In genomic region chr10:99733366-99733765, GRCh38 we compare ENCODE assay signal across 8 cellular contexts. TPM values are rescaled to one million over a fixed set of nuclear protein-coding genes. Genes with fewer than 3 reads are reported as not detected.
DNase-seq lines count a peak whose midpoint lies in the region; ATAC-seq and TF ChIP-seq lines count a peak whose summit lies in the region.

No MANE protein-coding gene starts in this region.

- DNase-seq in SK-N-SH = no peak
- peak; percentile 30 for DNase-seq in NCI-H2227 treated with DMSO at 0.1 percent for 48 hours (lab: John Stamatoyannopoulos, UW)
- DNase-seq in endodermal cell = no peak
- DNase-seq in NCI-H1048 (lab: John Stamatoyannopoulos, UW) = no peak
- DNase-seq in SK-N-DZ (ENCODE audit: low spot score) = no peak

- H2AFZ ChIP-seq in SK-N-SH (ENCODE audit: low read depth) = no peak overlapping the region

- H3K4me1 ChIP-seq in SK-N-SH (ENCODE audit: control insufficient read depth in 1 of 2, insufficient read depth in 2 of 2, low read depth in 1 of 2, low read length in 1 of 2) = peaks cover 0 to 9% of the 10 kb centered on the region in 2 experiments; a peak in 3 of 4 replicates
- H3K4me1 ChIP-seq in endodermal cell (ENCODE audit: control insufficient read depth, insufficient read depth, low read length) = no peaks in the 10 kb centered on the region
- H3K4me1 ChIP-seq in skeletal muscle satellite cell (ENCODE audit: control insufficient read depth, insufficient read depth, low read length) = peaks cover 6% of the 10 kb centered on the region

- no peak overlapping the region for H3K27ac Mint-ChIP-seq in endodermal cell

- H3K9ac ChIP-seq in SK-N-SH = no peak overlapping the region
- no peak overlapping the region for H3K9ac ChIP-seq in endodermal cell (ENCODE audit: extremely low read depth, low read length, poor library complexity, severe bottlenecking)
- no peak overlapping the region for H3K9ac ChIP-seq in skeletal muscle satellite cell (ENCODE audit: low read depth, low read length)

- H4K20me1 ChIP-seq in SK-N-SH (ENCODE audit: insufficient read depth) = no peaks in the 10 kb centered on the region

- TF ChIP-seq EP300 in SK-N-SH (IDR thresholded peaks at IDR 0.05; ENCODE audit: borderline replicate concordance in 1 of 2, low read depth in 1 of 2, low read length in 1 of 2) = no peak

- H3K27me3 ChIP-seq in SK-N-SH (ENCODE audit: insufficient read depth) (no peaks in the 10 kb centered on the region), endodermal cell (ENCODE audit: control insufficient read depth, insufficient read depth, low read length, poor library complexity, severe bottlenecking) (no peaks in the 10 kb centered on the region), skeletal muscle satellite cell (ENCODE audit: control insufficient read depth, insufficient read depth, low read length) (no peaks in the 10 kb centered on the region)

- H3K79me2 ChIP-seq in SK-N-SH (ENCODE audit: insufficient read depth) = peaks cover 46% of the 10 kb centered on the region

- no peaks in the 10 kb centered on the region for H3K9me3 Mint-ChIP-seq in endodermal cell

- H3K27ac ChIP-seq in SK-N-SH (ENCODE audit: low read depth in 2 of 2, low read length in 1 of 2) (no peak overlapping the region), endodermal cell (ENCODE audit: low read depth, low read length) (no peak overlapping the region)

- TF ChIP-seq CTCF in SK-N-SH (IDR thresholded peaks at IDR 0.05) = no peak
- TF ChIP-seq CTCF in endodermal cell (conservative IDR thresholded peaks at IDR 0.05) = no peak

- 78% methylated on average over 8 of the region's 8 CpGs for WGBS in SK-N-SH (ENCODE audit: low lambda C conversion rate)
- WGBS in endodermal cell (ENCODE audit: insufficient coverage in 1 of 2, insufficient read length in 1 of 2), 2 experiments = 94 to 98% methylated on average over 8 of the region's 8 CpGs

- H3K4me2 ChIP-seq in SK-N-SH (peak overlapping the region; percentile 83), skeletal muscle satellite cell (ENCODE audit: low read length) (peak overlapping the region; percentile 97)

- ATAC-seq in SK-N-SH treated with all-trans-retinoic acid at 6 μM for 48 hours = no peak
- no peak for ATAC-seq in GM19455 (IDR thresholded peaks at IDR 0.05; ENCODE audit: unreplicated experiment)

- no peaks in the 10 kb centered on the region for H3K27me3 Mint-ChIP-seq in endodermal cell (ENCODE audit: insufficient read depth)

- H3K36me3 Mint-ChIP-seq in endodermal cell (ENCODE audit: low read depth) = peaks cover 30% of the 10 kb centered on the region

- POLR2A ChIA-PET in SK-N-SH (lab: Yijun Ruan, JAX) = no interaction called here

- H3K4me3 Mint-ChIP-seq in endodermal cell = peak overlapping the region; percentile 98

- H3F3A ChIP-seq in SK-N-SH (replicated peaks; ENCODE audit: insufficient read depth) = peaks cover 9% of the 10 kb centered on the region

- H3K4me3 ChIP-seq in SK-N-SH (ENCODE audit: low read depth in 2 of 2, low read length in 1 of 2) (peak overlapping the region in 1 of 2 experiments; percentile 91; a peak in 1 of 4 replicates), endodermal cell (ENCODE audit: low read length) (no peak overlapping the region), skeletal muscle satellite cell (ENCODE audit: low read length) (no peak overlapping the region)

- TF ChIP-seq RAD21 in SK-N-SH (IDR thresholded peaks at IDR 0.05; ENCODE audit: low read length) = no peak

- H3K36me3 ChIP-seq in SK-N-SH (replicated peaks in 1 of 2; ENCODE audit: control insufficient read depth in 1 of 2, insufficient read depth in 2 of 2, low read length in 1 of 2) (peaks cover 22 to 33% of the 10 kb centered on the region in 2 experiments), endodermal cell (ENCODE audit: control insufficient read depth, insufficient read depth, low read length) (peaks cover 34% of the 10 kb centered on the region), skeletal muscle satellite cell (ENCODE audit: insufficient read depth, low read length) (peaks cover 23% of the 10 kb centered on the region)

- H3K9me3 ChIP-seq in SK-N-SH = no peaks in the 10 kb centered on the region
- H3K9me3 ChIP-seq in endodermal cell (ENCODE audit: control insufficient read depth, low read length) = peaks cover under 1% of the 10 kb centered on the region
- no peaks in the 10 kb centered on the region for H3K9me3 ChIP-seq in skeletal muscle satellite cell (replicated peaks; ENCODE audit: low read length)

- CTCF ChIA-PET in SK-N-SH (lab: Yijun Ruan, JAX) = no interaction called here

- H3K9me2 ChIP-seq in SK-N-SH = no peaks in the 10 kb centered on the region

- H3K4me1 Mint-ChIP-seq in endodermal cell = peaks cover 8% of the 10 kb centered on the region

TF ChIP-seq in SK-N-SH, 30 proteins besides CTCF, POLR2A, EP300 and RAD21 (continues in another document):
- TF ChIP-seq SIN3A (IDR thresholded peaks at IDR 0.05; ENCODE audit: borderline replicate concordance, low read depth, low read length) = no peak
- no peak for TF ChIP-seq GABPA (IDR thresholded peaks at IDR 0.05; ENCODE audit: low read depth)
- TF ChIP-seq USF2 (IDR thresholded peaks at IDR 0.05; ENCODE audit: borderline replicate concordance, low read depth, low read length) = no peak
- no peak for TF ChIP-seq TCF12 (IDR thresholded peaks at IDR 0.05)
- no peak for TF ChIP-seq FOXM1 (IDR thresholded peaks at IDR 0.05; ENCODE audit: low read depth)
- no peak for TF ChIP-seq GATA2 (CRISPR knock-in tag; IDR thresholded peaks at IDR 0.05)
- TF ChIP-seq FOXJ3 (CRISPR knock-in tag; IDR thresholded peaks at IDR 0.05) = no peak
- TF ChIP-seq CHD2 (IDR thresholded peaks at IDR 0.05; ENCODE audit: low read length, partially characterized antibody) = no peak
- no peak for TF ChIP-seq RFX5 (IDR thresholded peaks at IDR 0.05; ENCODE audit: low read length)
- TF ChIP-seq MXI1 (IDR thresholded peaks at IDR 0.05; ENCODE audit: low read depth, low read length) = no peak

TF ChIP-seq in SK-N-SH treated with all-trans-retinoic acid at 6 μM for 48 hours, 23 proteins besides CTCF, POLR2A, EP300 and RAD21:
- no peak for TF ChIP-seq ISL1 (CRISPR knock-in tag; IDR thresholded peaks at IDR 0.05)
- TF ChIP-seq ZC3H10 (CRISPR knock-in tag; IDR thresholded peaks at IDR 0.05) = no peak
- TF ChIP-seq ESRRG (CRISPR knock-in tag; IDR thresholded peaks at IDR 0.05) = no peak
- TF ChIP-seq ZFP3 (CRISPR knock-in tag; IDR thresholded peaks at IDR 0.05) = no peak
- no peak for TF ChIP-seq ARNTL (CRISPR knock-in tag; IDR thresholded peaks at IDR 0.05; ENCODE audit: borderline replicate concordance, low read depth)
- no peak for TF ChIP-seq ZNF8 (CRISPR knock-in tag; IDR thresholded peaks at IDR 0.05)
- no peak for TF ChIP-seq BACH2 (CRISPR knock-in tag; IDR thresholded peaks at IDR 0.05; ENCODE audit: borderline replicate concordance)
- no peak for TF ChIP-seq SNAI2 (CRISPR knock-in tag; IDR thresholded peaks at IDR 0.05)
- TF ChIP-seq CSDC2 (CRISPR knock-in tag; IDR thresholded peaks at IDR 0.05) = no peak

RNA-seq across cellular contexts. Expression of gene CUTC, which starts 1.3 kb away (rescaled TPM):
- 19.4 and 21.1 TPM in 2 replicates for polyA plus RNA-seq in SK-N-SH (2012; rRNA removed)
- polyA plus RNA-seq in SK-N-SH (2012; cell fraction: cytosol; rRNA removed) = 22.5 and 26.7 TPM in 2 replicates
- polyA plus RNA-seq in SK-N-SH (2012; cell fraction: nucleus; rRNA removed) = 13.4 and 20.0 TPM in 2 replicates
- total RNA-seq in endodermal cell = 10 to 100 TPM; 18.0 to 21.2 TPM
- polyA plus RNA-seq in endodermal cell (2013, experiment 1 of 2) = 25.7 TPM
- polyA plus RNA-seq in endodermal cell (2013, experiment 2 of 2) = 23.1 TPM
- 20.3 and 28.1 TPM in 2 replicates for total RNA-seq in skeletal muscle satellite cell (2012; rRNA removed)
- polyA plus RNA-seq in SK-N-DZ (2014; cell fraction: cytosol; rRNA removed) = 32.0 and 44.1 TPM in 2 replicates
- 19.1 and 32.9 TPM in 2 replicates for polyA plus RNA-seq in SK-N-DZ (2014; cell fraction: nucleus; rRNA removed)

RNA-seq across cellular contexts. Expression of gene COX15, which starts 1.4 kb away (rescaled TPM):
- 20.4 and 26.3 TPM in 2 replicates for polyA plus RNA-seq in SK-N-SH (2012; rRNA removed)
- 22.0 and 23.0 TPM in 2 replicates for polyA plus RNA-seq in SK-N-SH (2012; cell fraction: cytosol; rRNA removed)
- 34.9 and 46.3 TPM in 2 replicates for polyA plus RNA-seq in SK-N-SH (2012; cell fraction: nucleus; rRNA removed)
- 10 to 100 TPM; 39.0 to 42.6 TPM for total RNA-seq in endodermal cell
- 38.5 TPM for polyA plus RNA-seq in endodermal cell (2013, experiment 1 of 2)
- polyA plus RNA-seq in endodermal cell (2013, experiment 2 of 2) = 35.2 TPM
- 28.2 and 44.9 TPM in 2 replicates for total RNA-seq in skeletal muscle satellite cell (2012; rRNA removed)
- 37.4 and 39.2 TPM in 2 replicates for polyA plus RNA-seq in SK-N-DZ (2014; cell fraction: cytosol; rRNA removed)
- polyA plus RNA-seq in SK-N-DZ (2014; cell fraction: nucleus; rRNA removed) = 16.8 and 19.6 TPM in 2 replicates

RNA-seq across cellular contexts. Expression of gene ABCC2, which starts 49.1 kb away (rescaled TPM):
- 0.48 and 0.52 TPM in 2 replicates for polyA plus RNA-seq in SK-N-SH (2012; rRNA removed)
- polyA plus RNA-seq in SK-N-SH (2012; cell fraction: cytosol; rRNA removed) = 0.51 and 0.53 TPM in 2 replicates
- 1.6 and 2.1 TPM in 2 replicates for polyA plus RNA-seq in SK-N-SH (2012; cell fraction: nucleus; rRNA removed)
- under 1 TPM; 0.22 to 0.40 TPM for total RNA-seq in endodermal cell
- polyA plus RNA-seq in endodermal cell (2013, experiment 1 of 2) = 2.4 TPM
- 1.4 TPM for polyA plus RNA-seq in endodermal cell (2013, experiment 2 of 2)
- total RNA-seq in skeletal muscle satellite cell (2012; rRNA removed) = 4.8 and 5.7 TPM in 2 replicates
- 0.07 and 0.20 TPM in 2 replicates for polyA plus RNA-seq in SK-N-DZ (2014; cell fraction: cytosol; rRNA removed)
- polyA plus RNA-seq in SK-N-DZ (2014; cell fraction: nucleus; rRNA removed) = 0.69 and 1.3 TPM in 2 replicates
